ENCODE assay signal across 25 cellular contexts in the genomic region with DNA sequence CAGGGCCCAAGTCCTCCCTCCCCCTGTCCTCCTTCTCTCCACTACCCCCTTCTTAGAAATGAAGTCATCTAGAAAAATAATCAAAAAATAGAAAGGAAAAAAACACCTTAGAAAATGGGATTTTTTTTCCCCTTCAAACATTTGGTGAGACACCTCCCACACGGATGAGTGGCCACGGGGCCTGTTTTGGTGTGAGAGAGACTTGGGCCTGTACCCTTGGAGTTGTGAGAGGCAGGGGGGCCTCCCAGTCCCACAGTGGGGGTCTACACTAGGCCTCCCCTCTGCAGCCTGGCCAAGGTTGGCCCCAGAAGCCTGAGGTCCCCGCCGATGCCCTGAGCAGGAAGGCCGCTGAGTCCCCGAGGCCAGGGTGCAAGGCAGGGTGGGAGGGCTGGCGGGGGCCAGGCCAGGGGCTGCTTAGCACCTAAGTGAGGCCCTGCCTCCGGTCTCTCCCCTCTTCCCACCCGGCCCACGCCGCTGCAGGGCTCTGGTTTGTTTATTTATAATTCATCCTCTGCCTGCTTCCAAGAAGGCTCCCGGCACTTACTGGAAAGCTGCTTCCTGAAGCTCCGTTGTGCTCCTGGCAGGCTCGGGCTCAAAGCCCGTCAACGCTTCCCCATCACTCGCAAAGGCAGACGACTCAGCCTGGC. TPM values are rescaled to one million over a fixed set of nuclear protein-coding genes. Genes with fewer than 3 reads are reported as not detected.
A peak's percentile ranks its signal among the peaks of the same experiment; 100 is the strongest.
DNase-seq lines count a peak whose midpoint lies in the region; ATAC-seq and TF ChIP-seq lines count a peak whose summit lies in the region.
"Had no signal": no experiment of that assay in that cellular context is flagged by ENCODE, and none has a peak within 500 bp of the region (broad histone marks: within the 10 kb centered on the region; RNA-seq: fewer than 3 reads in every experiment).

No MANE protein-coding gene starts in this region.

- DNase-seq in AG04450 (ENCODE audit: low read depth, low spot score) (peak; percentile 36), SJSA1 (ENCODE audit: low read depth in 1 of 2, low spot score in 2 of 2) (peak; percentile 50 to 72), GM13976 (ENCODE audit: low spot score) (no peak), NCI-H226 (no peak)
- DNase-seq in effector CD4-positive, alpha-beta T cell = no peak
- DNase-seq: activated CD4-positive, alpha-beta T cell treated with anti-CD3 and anti-CD28 coated beads for 36 hours; activated naive CD4-positive, alpha-beta T cell treated with Interleukin-2 at 50 U/mL for 16 hours; activated T-cell treated with anti-CD3 and anti-CD28 coated beads, Interleukin-2, amount 50 U/mL, for 48 hours; Caco-2; foreskin keratinocyte; MM.1S; NCI-H1417 treated with DMSO at 0.1 percent for 48 hours; NCI-H2107; NCI-H524; small intestine; stimulated activated naive CD4-positive, alpha-beta T cell; trophoblast cell had no signal

- POLR2A ChIA-PET in AG04450 (lab: Yijun Ruan, JAX) = interaction anchor here (0.7 kb wide), 1 partner anchor 201 kb away, joined by 3 read pairs; no protein-coding TSS in a partner anchor

- 8 to 23% methylated on average over 9 to 11 of the region's 18 CpGs for WGBS in gastroesophageal sphincter (ENCODE audit: low coverage in 1 of 2), 2 donors

- TF ChIP-seq POLR2A in gastroesophageal sphincter (IDR thresholded peaks at IDR 0.05) = no peak

- in situ Hi-C loops in GM13976 (cut with MboI; ENCODE audit: low sequenced_read_pairs, unreplicated experiment) = no loop called here

- peak overlapping the region; percentile 82 for H3K27ac ChIP-seq in AG04450 (ENCODE audit: low read depth, low read length)
- no peak overlapping the region for H3K27ac ChIP-seq in SJSA1
- H3K27ac ChIP-seq in gastroesophageal sphincter = peak overlapping the region in 3 of 4 donors; percentile 41 to 74 (median 57)
- peak overlapping the region; percentile 70 for H3K27ac ChIP-seq in rectal smooth muscle tissue (ENCODE audit: low read depth, low read length)
- H3K27ac ChIP-seq: A549; BLaER1 treated with 17β-estradiol and CSF1 and Interleukin-3, amounts not matched to agents 10 nM and 100 nM; foreskin keratinocyte; neutrophil had no signal

- H3K4me3 ChIP-seq in AG04450 (ENCODE audit: low read depth, low read length) = no peak overlapping the region
- H3K4me3 ChIP-seq in SJSA1 = no peak overlapping the region
- H3K4me3 ChIP-seq in gastroesophageal sphincter = no peak overlapping the region
- H3K4me3 ChIP-seq in rectal smooth muscle tissue (ENCODE audit: low read length) = no peak overlapping the region
- H3K4me3 ChIP-seq: A549; BLaER1 treated with 17β-estradiol and CSF1 and Interleukin-3, amounts not matched to agents 10 nM and 100 nM; HAP-1; K562 had no signal

- H3K36me3 ChIP-seq in SJSA1 = peaks cover 8% of the 10 kb centered on the region
- no peaks in the 10 kb centered on the region for H3K36me3 ChIP-seq in gastroesophageal sphincter
- no peaks in the 10 kb centered on the region for H3K36me3 ChIP-seq in rectal smooth muscle tissue (ENCODE audit: control insufficient read depth, insufficient read depth, low read length)
- H3K36me3 ChIP-seq: BLaER1 treated with 17β-estradiol and CSF1 and Interleukin-3, amounts not matched to agents 10 nM and 100 nM; neutrophil had no signal

- TF ChIP-seq EP300 in gastroesophageal sphincter (IDR thresholded peaks at IDR 0.05) = no peak

- H3K4me1 ChIP-seq in SJSA1 (replicated peaks) = peaks cover 40% of the 10 kb centered on the region
- peaks cover 0 to 28% (median 0%) of the 10 kb centered on the region in 3 donors for H3K4me1 ChIP-seq in gastroesophageal sphincter
- peaks cover 7% of the 10 kb centered on the region for H3K4me1 ChIP-seq in rectal smooth muscle tissue (ENCODE audit: control insufficient read depth, insufficient read depth, low read length)

- TF ChIP-seq CTCF in AG04450 (IDR thresholded peaks at IDR 0.05; ENCODE audit: low read depth, low read length) = no peak
- no peak for TF ChIP-seq CTCF in gastroesophageal sphincter (IDR thresholded peaks at IDR 0.05)
- TF ChIP-seq CTCF in GM13976 (IDR thresholded peaks at IDR 0.05; ENCODE audit: borderline replicate concordance, control extremely low read depth, extremely low read depth, insufficient read depth, missing control alignments) = no peak

- peaks cover 3% of the 10 kb centered on the region for H3K27me3 ChIP-seq in AG04450 (ENCODE audit: control insufficient read depth, insufficient read depth, low read length)
- no peaks in the 10 kb centered on the region for H3K27me3 ChIP-seq in SJSA1 (replicated peaks)
- H3K27me3 ChIP-seq in gastroesophageal sphincter = no peaks in the 10 kb centered on the region
- no peaks in the 10 kb centered on the region for H3K27me3 ChIP-seq in rectal smooth muscle tissue (ENCODE audit: control insufficient read depth, insufficient read depth, low read length)
- H3K27me3 ChIP-seq: foreskin keratinocyte, neutrophil had no signal

- no peak overlapping the region for H3K9ac ChIP-seq in rectal smooth muscle tissue (ENCODE audit: low read length)
- H3K9ac ChIP-seq: BLaER1 treated with 17β-estradiol and CSF1 and Interleukin-3, amounts not matched to agents 10 nM and 100 nM had no signal

- H3K9me3 ChIP-seq in AG04450 (ENCODE audit: control insufficient read depth, insufficient read depth, low read length) (peaks cover 13% of the 10 kb centered on the region; the same call in 1 of the 2 replicates), SJSA1 (replicated peaks) (0 out of 2 replicates have a peak, but pooled peaks cover 3% of the 10 kb centered on the region), gastroesophageal sphincter (no peaks in the 10 kb centered on the region)
- H3K9me3 ChIP-seq: A549; BLaER1 treated with 17β-estradiol and CSF1 and Interleukin-3, amounts not matched to agents 10 nM and 100 nM; Caco-2; HAP-1; neutrophil had no signal

- CTCF ChIA-PET in AG04450 (lab: Charles Lee) = no interaction called here

- ATAC-seq in gastroesophageal sphincter (no peak), GM19035 (IDR thresholded peaks at IDR 0.05; ENCODE audit: unreplicated experiment) (no peak)
- ATAC-seq: A549; activated CD4-positive, alpha-beta T cell treated with anti-CD3 and anti-CD28 coated beads for 36 hours; foreskin keratinocyte; K562 had no signal

RNA-seq across cellular contexts. Expression of gene NPTX1, which starts 26.4 kb away (rescaled TPM):
- 6.4 and 6.5 TPM in 2 replicates for polyA plus RNA-seq in AG04450 (2011; rRNA removed)
- 7.0 and 14.2 TPM in 2 replicates for polyA minus RNA-seq in AG04450 (2011; rRNA and poly(A)+ RNA removed)
- total RNA-seq in SJSA1 (2014; rRNA removed; shearing (Covaris generic)) = 0.32 TPM in 1 of 2 replicates, not detected in the other
- total RNA-seq in gastroesophageal sphincter = 1 to 10 TPM; 1.2 to 6.3 (median 3.8) TPM
- polyA plus RNA-seq: foreskin keratinocyte, K562 had no signal

RNA-seq across cellular contexts. Expression of gene ENDOV, which starts 35.1 kb away (rescaled TPM):
- polyA plus RNA-seq in AG04450 (2011; rRNA removed) = 18.1 and 24.9 TPM in 2 replicates
- polyA minus RNA-seq in AG04450 (2011; rRNA and poly(A)+ RNA removed) = 11.6 and 17.6 TPM in 2 replicates
- 25.6 and 34.1 TPM in 2 replicates for total RNA-seq in SJSA1 (2014; rRNA removed; shearing (Covaris generic))
- total RNA-seq in gastroesophageal sphincter = 10 to 100 TPM; 12.4 to 17.7 (median 15.4) TPM

Comparison
In these comparisons a context has a peak if more than half of its experiments do, and no peak if none do; other contexts are left out.
1. DNase-seq: peak in AG04450 (single experiment) and SJSA1 (2 of 2); none in effector CD4-positive, alpha-beta T cell (single experiment), GM13976 (single experiment) and NCI-H226 (single experiment).